ENCODE assay signal across 9 cellular contexts in genomic region chr1:150162582-150162861, GRCh38. TPM values are rescaled to one million over a fixed set of nuclear protein-coding genes. Genes with fewer than 3 reads are reported as not detected.
DNase-seq lines count a peak whose midpoint lies in the region; ATAC-seq, FAIRE-seq and TF ChIP-seq lines count a peak whose summit lies in the region.
"Had no signal": no experiment of that assay in that cellular context is flagged by ENCODE, and none has a peak within 500 bp of the region (broad histone marks: within the 10 kb centered on the region; RNA-seq: fewer than 3 reads in every experiment).

No MANE protein-coding gene starts in this region.

- TF ChIP-seq RAD21 in GM12878 (IDR thresholded peaks at IDR 0.05; ENCODE audit: insufficient read depth, low read depth, low read length), result no peak

- H2AFZ ChIP-seq in GM23248 (peak overlapping the region; percentile 74), GM12878 (ENCODE audit: control insufficient read depth, low read depth, low read length) (no peak overlapping the region), PC-9 (no peak overlapping the region)

- H4K20me1 ChIP-seq in GM23248 (ENCODE audit: insufficient read depth) (no peaks in the 10 kb centered on the region), GM12878 (ENCODE audit: control insufficient read depth, insufficient read depth) (no peaks in the 10 kb centered on the region), PC-9 (ENCODE audit: insufficient read depth) (no peaks in the 10 kb centered on the region)

- intact Hi-C loops in GM12878 (cut with micrococcal nuclease; ENCODE audit: unreplicated experiment), result no loop called here
- intact Hi-C loops in spleen (cut with DNase I; ENCODE audit: low total_unique reads), result no loop called here
- intact Hi-C loops in PC-9 (cut with micrococcal nuclease; ENCODE audit: unreplicated experiment), result loop anchor here (10.0 kb wide), 1 partner anchor 278 kb away; a partner anchor contains a TSS

- TF ChIP-seq CTCF in GM12878 (IDR thresholded peaks at IDR 0.05 in 2 of 3, conservative IDR thresholded peaks at IDR 0.05 in 1 of 3; ENCODE audit: control insufficient read depth in 2 of 3, extremely low read depth in 1 of 3, insufficient read depth in 1 of 3, low read depth in 3 of 3, low read length in 3 of 3) (no peak), spleen (IDR thresholded peaks at IDR 0.05 in 8 of 11, conservative IDR thresholded peaks at IDR 0.05 in 3 of 11) (no peak), PC-9 (conservative IDR thresholded peaks at IDR 0.05) (no peak)

- SMC1A ChIA-PET in GM12878 (lab: Charles Lee; ENCODE audit: uncharacterized antibody, unreplicated experiment), result interaction anchor here (0.6 to 15.5 kb wide), 15 partner anchors 12 to 313 kb away, joined by 3 to 338 read pairs (median 5); partner anchors contain the start of genes PLEKHO1 and VPS45

- CTCF ChIA-PET in GM12878 (lab: Yijun Ruan, JAX), result interaction anchor here (0.6 to 19.2 kb wide), 7 partner anchors 8 to 200 kb away, joined by 3 to 577 read pairs (median 10); partner anchors contain the start of genes PLEKHO1 and VPS45
- CTCF ChIA-PET in PC-9 (lab: Charles Lee), result no interaction called here

- H3K4me3 ChIP-seq in GM23248, result peak overlapping the region; percentile 64
- peak overlapping the region; percentile 56 for H3K4me3 ChIP-seq in GM12878
- H3K4me3 ChIP-seq in iPS-20b (ENCODE audit: low read length), result peak overlapping the region; percentile 71
- peak overlapping the region in 2 of 8 donors; percentile 11 to 61 for H3K4me3 ChIP-seq in spleen
- no peak overlapping the region for H3K4me3 ChIP-seq in PC-9

- ATAC-seq in GM12878, result no peak

- in situ Hi-C loops in GM23248 (cut with MboI) (no loop called here), GM12878 (cut with MboI) (no loop called here)

- peaks cover 21% of the 10 kb centered on the region for H3K4me1 ChIP-seq in GM23248 (ENCODE audit: insufficient read depth)
- H3K4me1 ChIP-seq in GM12878 (ENCODE audit: control insufficient read depth, insufficient read depth, low read length), result peaks cover 81% of the 10 kb centered on the region
- peaks cover 23% of the 10 kb centered on the region for H3K4me1 ChIP-seq in iPS-20b (ENCODE audit: insufficient read depth, low read length)
- peaks cover 65 to 94% (median 87%) of the 10 kb centered on the region in 6 donors for H3K4me1 ChIP-seq in spleen
- H3K4me1 ChIP-seq in PC-9 (replicated peaks; ENCODE audit: insufficient read depth), result no peaks in the 10 kb centered on the region

- H3F3A ChIP-seq in GM23248 (ENCODE audit: insufficient read depth) (peaks cover 38% of the 10 kb centered on the region), PC-9 (ENCODE audit: insufficient read depth, low read depth) (no peaks in the 10 kb centered on the region)

- no peak for FAIRE-seq in GM12878 (lab: Jason Lieb, UNC)

- WGBS in GM23248 (ENCODE audit: low coverage in 1 of 2, low lambda C conversion rate in 2 of 2, missing lambda C conversion rate in 2 of 2), 2 experiments, result 34 to 41% methylated on average over 4 of the region's 4 CpGs
- 0% methylated on average over 4 of the region's 4 CpGs for WGBS in GM12878 (ENCODE audit: insufficient coverage, insufficient replicate concordance, low lambda C conversion rate, missing lambda C conversion rate)
- WGBS in spleen, 5 donors, result 32 to 48% (median 41%) methylated on average over 4 of the region's 4 CpGs

- H3K4me2 ChIP-seq in GM23248 (ENCODE audit: unreplicated experiment), result peak overlapping the region; percentile 80
- H3K4me2 ChIP-seq in GM12878 (ENCODE audit: control insufficient read depth, insufficient read depth), result peak overlapping the region; percentile 94
- no peak overlapping the region for H3K4me2 ChIP-seq in PC-9

- no peaks in the 10 kb centered on the region for H3K27me3 ChIP-seq in GM23248 (replicated peaks; ENCODE audit: insufficient read depth)
- no peaks in the 10 kb centered on the region for H3K27me3 ChIP-seq in GM12878 (replicated peaks in 1 of 2; ENCODE audit: control insufficient read depth in 2 of 2, insufficient read depth in 2 of 2, low read length in 1 of 2)
- H3K27me3 ChIP-seq in iPS-20b (ENCODE audit: insufficient read depth, low read length), result no peaks in the 10 kb centered on the region
- H3K27me3 ChIP-seq in spleen (replicated peaks in 1 of 7), result no peaks in the 10 kb centered on the region
- H3K27me3 ChIP-seq in PC-9 (ENCODE audit: insufficient read depth, low read depth), result no peaks in the 10 kb centered on the region

- DNase-seq in GM23248 (no peak), GM12878 (ENCODE audit: low read depth, low spot score) (no peak), spleen (no peak), activated gamma-delta T cell treated with Interleukin-2 at 50 U/mL for 16 hours (no peak), PC-9 (no peak), hypothalamus (lab: John Stamatoyannopoulos, UW) (no peak)
- no peak for DNase-seq in activated CD4-positive, alpha-beta T cell treated with anti-CD3 and anti-CD28 coated beads, Interleukin-2, amount 50 U/mL, for 48 hours
- DNase-seq: activated CD4-positive, CD25-positive, alpha-beta regulatory T cell had no signal

- no peaks in the 10 kb centered on the region for H3K9me2 ChIP-seq in GM23248 (ENCODE audit: insufficient read depth)
- no peaks in the 10 kb centered on the region for H3K9me2 ChIP-seq in PC-9 (ENCODE audit: insufficient read depth)

- peak overlapping the region; percentile 72 for H3K9ac ChIP-seq in GM23248
- H3K9ac ChIP-seq in GM12878 (ENCODE audit: control insufficient read depth, insufficient read depth, low read length), result peak overlapping the region; percentile 94
- H3K9ac ChIP-seq in iPS-20b (ENCODE audit: low read depth, low read length), result peak overlapping the region; percentile 98

- H3K36me3 ChIP-seq in GM23248 (ENCODE audit: low read depth) (peaks cover 7% of the 10 kb centered on the region; the same call in 1 of the 2 replicates), GM12878 (ENCODE audit: control insufficient read depth in 2 of 2, insufficient read depth in 2 of 2, low read length in 1 of 2) (peaks cover 0 to 11% of the 10 kb centered on the region in 2 experiments), iPS-20b (ENCODE audit: insufficient read depth, low read depth, low read length) (peaks cover 28% of the 10 kb centered on the region), spleen (peaks cover 3 to 24% (median 18%) of the 10 kb centered on the region in 6 donors), PC-9 (ENCODE audit: low read depth) (no peaks in the 10 kb centered on the region)

- POLR2A ChIA-PET in GM12878 (lab: Charles Lee) (interaction anchor here (0.8 to 8.9 kb wide), 11 partner anchors 12 to 319 kb away, joined by 3 to 120 read pairs (median 6); partner anchors contain the start of genes PLEKHO1 and VPS45), PC-9 (lab: Charles Lee; ENCODE audit: unreplicated experiment) (interaction anchor here (0.6 kb wide), 1 partner anchor 110 kb away, joined by 4 read pairs; no protein-coding TSS in a partner anchor)

- TF ChIP-seq POLR2A in GM12878 (IDR thresholded peaks at IDR 0.05; ENCODE audit: low read depth, low read length) (no peak), spleen (IDR thresholded peaks at IDR 0.05) (no peak)

- no peak for TF ChIP-seq EP300 in GM12878 (IDR thresholded peaks at IDR 0.05; ENCODE audit: borderline replicate concordance in 1 of 2, control insufficient read depth in 1 of 2, low read depth in 2 of 2, low read length in 2 of 2)

- BruUV-seq in GM12878 (replicated peaks; lab: Mats Ljungman, UMichigan) (TSS peak; percentile 98), PC-9 (replicated peaks; lab: Mats Ljungman, UMichigan) (no TSS peak)

- RAD21 ChIA-PET in GM12878 (lab: Charles Lee; ENCODE audit: unreplicated experiment), result interaction anchor here (0.9 to 15.1 kb wide), 7 partner anchors 12 to 201 kb away, joined by 3 to 287 read pairs (median 7); partner anchors contain the start of gene PLEKHO1

- no peaks in the 10 kb centered on the region for H3K9me3 ChIP-seq in GM23248 (ENCODE audit: low read depth)
- H3K9me3 ChIP-seq in GM12878 (replicated peaks; ENCODE audit: control insufficient read depth, insufficient read depth, low read length), result no peaks in the 10 kb centered on the region
- H3K9me3 ChIP-seq in iPS-20b (ENCODE audit: insufficient read depth, low read depth, low read length), result no peaks in the 10 kb centered on the region
- no peaks in the 10 kb centered on the region for H3K9me3 ChIP-seq in spleen
- no peaks in the 10 kb centered on the region for H3K9me3 ChIP-seq in PC-9 (ENCODE audit: insufficient read depth, low read depth)

- H3K79me2 ChIP-seq in GM23248 (ENCODE audit: insufficient read depth) (no peaks in the 10 kb centered on the region), GM12878 (ENCODE audit: control insufficient read depth, insufficient read depth, low read length) (peaks cover 40% of the 10 kb centered on the region), PC-9 (ENCODE audit: low read depth) (no peaks in the 10 kb centered on the region)

- peak overlapping the region; percentile 88 for H3K27ac ChIP-seq in GM23248
- H3K27ac ChIP-seq in GM12878 (ENCODE audit: control insufficient read depth, insufficient read depth), result peak overlapping the region; percentile 100
- peak overlapping the region; percentile 99 for H3K27ac ChIP-seq in iPS-20b (ENCODE audit: low read length)
- H3K27ac ChIP-seq in spleen, result peak overlapping the region; percentile 80 to 95 (median 88)
- no peak overlapping the region for H3K27ac ChIP-seq in PC-9

TF ChIP-seq in GM12878, 131 proteins besides CTCF, POLR2A, EP300 and RAD21 (continues in another document):
- no peak for TF ChIP-seq NFIC (IDR thresholded peaks at IDR 0.05; ENCODE audit: low read depth, low read length)

RNA-seq across cellular contexts. Expression of gene PLEKHO1, which starts 12.8 kb away (rescaled TPM):
- total RNA-seq in GM23248 (2014; rRNA removed; shearing (Covaris generic)), result 24.8 and 26.9 TPM in 2 replicates
- polyA plus RNA-seq in GM23248 (2016; fragmentation: Nextera tagmentation; extraction: Ambion mirVana) (30.7 and 34.8 TPM in 2 replicates), GM12878 (2011; rRNA removed) (56.6 and 73.8 TPM in 2 replicates), GM12878 (2014; fragmentation: Illumina TruSeq; extraction: Trizol) (108 and 113 TPM in 2 replicates), GM12878 (2014; fragmentation: Nextera tagmentation; extraction: Ambion mirVana) (10 to 100 TPM in 1 of 2 experiments, 1 to 10 TPM in 1; 5.3 to 12.9 TPM), GM12878 (2014; rRNA removed) (143 and 184 TPM in 2 replicates), GM12878 (2016; fragmentation: Nextera tagmentation; extraction: Ambion mirVana) (10 to 100 TPM; 36.9 to 86.3 TPM), spleen (100 to 1,000 TPM; 154 to 228 (median 166) TPM)
- 74.2 and 90.2 TPM in 2 replicates for total RNA-seq in GM12878 (2013; cell fraction: nucleolus; rRNA removed)
- total RNA-seq in GM12878 (2014; rRNA removed) (183 and 184 TPM in 2 replicates), GM12878 (2014; rRNA removed; fragmentation: Illumina TruSeq; extraction: Trizol) (87.7 and 91.4 TPM in 2 replicates), GM12878 (2021) (134 and 146 TPM in 2 replicates), spleen (100 to 1,000 TPM in 5 of 7 donors, 10 to 100 TPM in 2; 95.9 to 147 (median 121) TPM), PC-9 (2021) (1.3 and 2.2 TPM in 2 replicates)
- 48.7 TPM for polyA plus RNA-seq in GM12878 (2011; ENCODE audit: low read depth)
- 66.4 and 101 TPM in 2 replicates for polyA plus RNA-seq in GM12878 (2011; cell fraction: cytosol; rRNA removed)
- 85.4 and 100 TPM in 2 replicates for polyA plus RNA-seq in GM12878 (2011; cell fraction: nucleus; rRNA removed)
- 65.1 and 81.8 TPM in 2 replicates for polyA plus RNA-seq in GM12878 (2012)
- polyA minus RNA-seq in GM12878 (2011; rRNA and poly(A)+ RNA removed), result 32.6 and 50.0 TPM in 2 replicates
- polyA minus RNA-seq in GM12878 (2011; cell fraction: cytosol; rRNA and poly(A)+ RNA removed), result 24.1 and 25.9 TPM in 2 replicates
- 14.5 and 24.8 TPM in 2 replicates for polyA minus RNA-seq in GM12878 (2011; cell fraction: nucleus; rRNA and poly(A)+ RNA removed)
